In the genomic region with DNA sequence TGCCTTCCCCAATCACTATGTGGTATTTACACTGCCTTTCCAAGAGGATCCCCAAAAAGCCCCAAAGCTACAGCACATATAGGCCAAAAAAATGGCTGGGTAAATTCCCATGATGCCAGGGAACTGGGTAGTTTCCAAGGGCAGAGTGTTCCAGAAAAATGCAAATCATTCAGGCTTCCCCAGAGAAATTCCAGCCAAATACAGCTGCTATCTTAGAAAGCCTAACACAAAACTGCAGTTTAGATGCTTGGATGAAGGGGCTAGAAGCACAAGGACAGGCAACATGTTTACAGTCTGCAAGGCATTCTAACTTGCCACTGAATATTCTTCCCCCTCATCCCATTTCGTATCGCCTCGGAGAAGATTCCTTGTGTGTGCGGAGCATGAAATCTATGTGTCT, we compare ENCODE assay signal across 11 cellular contexts. TPM values are rescaled to one million over a fixed set of nuclear protein-coding genes. Genes with fewer than 3 reads are reported as not detected.
A peak's percentile ranks its signal among the peaks of the same experiment; 100 is the strongest.
DNase-seq lines count a peak whose midpoint lies in the region; ATAC-seq and TF ChIP-seq lines count a peak whose summit lies in the region.
"Had no signal": no experiment of that assay in that cellular context is flagged by ENCODE, and none has a peak within 500 bp of the region (broad histone marks: within the 10 kb centered on the region; RNA-seq: fewer than 3 reads in every experiment).

No MANE protein-coding gene starts in this region.

- peaks cover 3% of the 10 kb centered on the region for H3K9me3 Mint-ChIP-seq in stimulated activated naive CD8-positive, alpha-beta T cell treated with anti-CD3 and anti-CD28 coated beads, Interleukin-15, Interleukin-2, amounts not matched to agents 100 ng/mL and 50 ng/mL, for 24 hours
- peaks cover 4% of the 10 kb centered on the region for H3K9me3 Mint-ChIP-seq in activated T-helper 17 cell treated with anti-CD3 and anti-CD28 coated beads, Interleukin-2, amount 50 U/mL, for 72 hours
- peaks cover 0 to 8% (median 3%) of the 10 kb centered on the region in 7 donors for H3K9me3 Mint-ChIP-seq in CD14-positive monocyte

- H3K4me1 Mint-ChIP-seq in stimulated activated naive CD8-positive, alpha-beta T cell treated with anti-CD3 and anti-CD28 coated beads, Interleukin-15, Interleukin-2, amounts not matched to agents 100 ng/mL and 50 ng/mL, for 24 hours (ENCODE audit: low read depth) = peaks cover 85% of the 10 kb centered on the region
- H3K4me1 Mint-ChIP-seq in activated T-helper 17 cell treated with anti-CD3 and anti-CD28 coated beads, Interleukin-2, amount 50 U/mL, for 72 hours = peaks cover 41% of the 10 kb centered on the region
- peaks cover 46% of the 10 kb centered on the region for H3K4me1 Mint-ChIP-seq in CD14-positive monocyte

- H2BK15ac ChIP-seq in mesendoderm (replicated peaks; ENCODE audit: low read depth) = no peak overlapping the region

- H3K4me3 Mint-ChIP-seq in stimulated activated naive CD8-positive, alpha-beta T cell treated with anti-CD3 and anti-CD28 coated beads, Interleukin-15, Interleukin-2, amounts not matched to agents 100 ng/mL and 50 ng/mL, for 24 hours = peak overlapping the region; percentile 50
- peak overlapping the region; percentile 96 for H3K4me3 Mint-ChIP-seq in activated T-helper 17 cell treated with anti-CD3 and anti-CD28 coated beads, Interleukin-2, amount 50 U/mL, for 72 hours
- no peak overlapping the region for H3K4me3 Mint-ChIP-seq in CD14-positive monocyte

- DNase-seq in stimulated activated naive CD8-positive, alpha-beta T cell treated with anti-CD3 and anti-CD28 coated beads, Interleukin-15, Interleukin-2, amounts not matched to agents 100 U/mL and 50 U/mL, for 24 hours = no peak
- no peak for DNase-seq in mesendoderm
- DNase-seq in 8988T = no peak
- DNase-seq in CD14-positive monocyte (ENCODE audit: low spot score) = no peak
- DNase-seq: cortex of kidney had no signal

- H3K79me2 ChIP-seq in mesendoderm (ENCODE audit: control insufficient read depth, insufficient read depth, low read length) = peaks cover 56% of the 10 kb centered on the region

- peak overlapping the region; percentile 4 for H2BK120ac ChIP-seq in mesendoderm (ENCODE audit: low read depth, low read length)

- TF ChIP-seq CTCF in CD14-positive monocyte (IDR thresholded peaks at IDR 0.05) = no peak

- H3K4me1 ChIP-seq in mesendoderm (ENCODE audit: control insufficient read depth, low read depth, low read length) = peaks cover 8% of the 10 kb centered on the region

- peak overlapping the region; percentile 91 for H3K23ac ChIP-seq in mesendoderm (ENCODE audit: low read length)

- peak overlapping the region; percentile 95 for H3K18ac ChIP-seq in mesendoderm (ENCODE audit: low read length)

- ATAC-seq in stimulated activated naive CD8-positive, alpha-beta T cell treated with anti-CD3 and anti-CD28 coated beads, Interleukin-15, Interleukin-2, amounts not matched to agents 100 U/mL and 50 U/mL, for 24 hours = no peak
- no peak for ATAC-seq in activated T-helper 17 cell treated with anti-CD3 and anti-CD28 coated beads, Interleukin-2, amount 50 U/mL, for 72 hours (replicated peaks)
- no peak for ATAC-seq in HG02870 (IDR thresholded peaks at IDR 0.05; ENCODE audit: unreplicated experiment)
- ATAC-seq in GM18502 (IDR thresholded peaks at IDR 0.05; ENCODE audit: poor library complexity, unreplicated experiment) = no peak
- ATAC-seq: activated CD4-positive, CD25-positive, alpha-beta regulatory T cell treated with anti-CD3 and anti-CD28 coated beads, Interleukin-2, amount 50 U/mL, for 24 hours; Right ventricle myocardium inferior had no signal

- H3K56ac ChIP-seq in mesendoderm (ENCODE audit: low read length) = peak overlapping the region; percentile 6

- no peak overlapping the region for H3K4me2 ChIP-seq in mesendoderm (ENCODE audit: low read length)

- no peak overlapping the region for H2BK5ac ChIP-seq in mesendoderm (ENCODE audit: low read length)

- H3K27ac Mint-ChIP-seq in stimulated activated naive CD8-positive, alpha-beta T cell treated with anti-CD3 and anti-CD28 coated beads, Interleukin-15, Interleukin-2, amounts not matched to agents 100 ng/mL and 50 ng/mL, for 24 hours = peak overlapping the region; percentile 85
- H3K27ac Mint-ChIP-seq in activated T-helper 17 cell treated with anti-CD3 and anti-CD28 coated beads, Interleukin-2, amount 50 U/mL, for 72 hours = peak overlapping the region; percentile 81
- H3K27ac Mint-ChIP-seq in CD14-positive monocyte = peak overlapping the region in 1 of 7 donors; percentile 27

- no peaks in the 10 kb centered on the region for H3K79me1 ChIP-seq in mesendoderm (ENCODE audit: low read length)

- H3K4ac ChIP-seq in mesendoderm (ENCODE audit: low read depth, low read length) = no peak overlapping the region

- H3K4me3 ChIP-seq in mesendoderm (ENCODE audit: low read length) = no peak overlapping the region

- H3K36me3 ChIP-seq in mesendoderm (ENCODE audit: control insufficient read depth, insufficient read depth, low read length) = no peaks in the 10 kb centered on the region

- no CpG with 5 or more reads among the region's 4 CpGs for WGBS in mesendoderm (ENCODE audit: extremely low coverage, insufficient coverage, low lambda C conversion rate)

- H4K8ac ChIP-seq in mesendoderm (ENCODE audit: low read depth, low read length) = no peak overlapping the region

- no peak overlapping the region for H3K9ac ChIP-seq in mesendoderm (ENCODE audit: low read length)

- H3K27me3 ChIP-seq in mesendoderm (ENCODE audit: insufficient read depth, low read length, poor library complexity) = no peaks in the 10 kb centered on the region

- peak overlapping the region; percentile 88 for H3K27ac ChIP-seq in mesendoderm (ENCODE audit: low read depth, low read length)

- H3K36me3 Mint-ChIP-seq in stimulated activated naive CD8-positive, alpha-beta T cell treated with anti-CD3 and anti-CD28 coated beads, Interleukin-15, Interleukin-2, amounts not matched to agents 100 ng/mL and 50 ng/mL, for 24 hours (ENCODE audit: low read depth) = peaks cover 50% of the 10 kb centered on the region
- peaks cover 73% of the 10 kb centered on the region for H3K36me3 Mint-ChIP-seq in activated T-helper 17 cell treated with anti-CD3 and anti-CD28 coated beads, Interleukin-2, amount 50 U/mL, for 72 hours (ENCODE audit: low read depth)
- H3K36me3 Mint-ChIP-seq in CD14-positive monocyte = peaks cover 8 to 13% of the 10 kb centered on the region in 2 donors

- no peaks in the 10 kb centered on the region for H3K27me3 Mint-ChIP-seq in stimulated activated naive CD8-positive, alpha-beta T cell treated with anti-CD3 and anti-CD28 coated beads, Interleukin-15, Interleukin-2, amounts not matched to agents 100 ng/mL and 50 ng/mL, for 24 hours
- H3K27me3 Mint-ChIP-seq in activated T-helper 17 cell treated with anti-CD3 and anti-CD28 coated beads, Interleukin-2, amount 50 U/mL, for 72 hours = no peaks in the 10 kb centered on the region
- peaks cover 7 to 19% (median 13%) of the 10 kb centered on the region in 3 donors for H3K27me3 Mint-ChIP-seq in CD14-positive monocyte (ENCODE audit: low read depth in 3 of 3)

- intact Hi-C loops in CD14-positive monocyte (cut with micrococcal nuclease) = loop anchor here (5.0 to 10.0 kb wide), 4 partner anchors 73 to 255 kb away; partner anchors contain the start of genes MRPS31 (in 1 of the 2) and SLC25A15 (in 1 of the 2)

- no peak overlapping the region for H2AK5ac ChIP-seq in mesendoderm (ENCODE audit: low read length)

- H4K5ac ChIP-seq in mesendoderm (ENCODE audit: low read length) = no peak overlapping the region

RNA-seq across cellular contexts. Expression of gene FOXO1, which starts 6.2 kb away (rescaled TPM):
- total RNA-seq in activated T-helper 17 cell treated with anti-CD3 and anti-CD28 coated beads, Interleukin-2, amount 50 U/mL, for 72 hours = 10 to 100 TPM; 32.0 to 48.9 TPM
- 12.8 TPM for polyA plus RNA-seq in mesendoderm (2013, experiment 1 of 2)
- polyA plus RNA-seq in mesendoderm (2013, experiment 2 of 2) = 13.3 TPM
- 10 to 100 TPM in 1 of 2 donors, 1 to 10 TPM in 1; 3.1 to 11.3 TPM for polyA plus RNA-seq in CD14-positive monocyte

Comparison
In these comparisons a context has a peak if more than half of its experiments do, and no peak if none do; other contexts are left out.
1. H3K4me3 Mint-ChIP-seq: peak in stimulated activated naive CD8-positive, alpha-beta T cell treated with anti-CD3 and anti-CD28 coated beads, Interleukin-15, Interleukin-2, amounts not matched to agents 100 ng/mL and 50 ng/mL, for 24 hours (single experiment) and activated T-helper 17 cell treated with anti-CD3 and anti-CD28 coated beads, Interleukin-2, amount 50 U/mL, for 72 hours (single experiment); none in CD14-positive monocyte (0 of 2).